In genomic region chr11:18145025-18145424, GRCh38 we compare ENCODE assay signal across 16 cellular contexts. TPM values are rescaled to one million over a fixed set of nuclear protein-coding genes. Genes with fewer than 3 reads are reported as not detected.
DNase-seq lines count a peak whose midpoint lies in the region; ATAC-seq and TF ChIP-seq lines count a peak whose summit lies in the region.
"Had no signal": no experiment of that assay in that cellular context is flagged by ENCODE, and none has a peak within 500 bp of the region (broad histone marks: within the 10 kb centered on the region; RNA-seq: fewer than 3 reads in every experiment).

No MANE protein-coding gene starts in this region.

- WGBS in smooth muscle cell (ENCODE audit: low lambda C conversion rate), result 67% methylated on average over 2 of the region's 2 CpGs

- POLR2A ChIA-PET in activated CD8-positive, alpha-beta T cell treated with anti-CD3 and anti-CD28 coated beads for 36 hours (lab: Charles Lee), result no interaction called here
- POLR2A ChIA-PET in activated CD8-positive, alpha-beta T cell treated with anti-CD3 and anti-CD28 coated beads, Interleukin-2, amount 10 ng/mL, durations not matched to agents 7 days and 5 days (lab: Charles Lee), result no interaction called here
- POLR2A ChIA-PET in OCI-LY7 (lab: Charles Lee), result no interaction called here

- H3F3A ChIP-seq in smooth muscle cell (ENCODE audit: low read depth), result no peaks in the 10 kb centered on the region

- H3K9ac ChIP-seq in smooth muscle cell (ENCODE audit: low read depth), result no peak overlapping the region

- intact Hi-C loops in activated CD8-positive, alpha-beta T cell treated with anti-CD3 and anti-CD28 coated beads for 36 hours (cut with micrococcal nuclease), result no loop called here
- intact Hi-C loops in OCI-LY7 (cut with micrococcal nuclease; ENCODE audit: unreplicated experiment), result no loop called here

- peaks cover 5% of the 10 kb centered on the region for H3K4me1 ChIP-seq in OCI-LY7 (ENCODE audit: insufficient read depth, low read length, poor library complexity, severe bottlenecking)
- no peaks in the 10 kb centered on the region for H3K4me1 ChIP-seq in smooth muscle cell (ENCODE audit: low read depth)
- H3K4me1 ChIP-seq: testis had no signal

- H3K9me2 ChIP-seq in OCI-LY7 (ENCODE audit: insufficient read depth, low read length), result no peaks in the 10 kb centered on the region

- no peak for TF ChIP-seq CTCF in activated CD8-positive, alpha-beta T cell treated with anti-CD3 and anti-CD28 coated beads for 36 hours (IDR thresholded peaks at IDR 0.05)
- TF ChIP-seq CTCF in OCI-LY7 (conservative IDR thresholded peaks at IDR 0.05; ENCODE audit: low read length) (peak; percentile 60), smooth muscle cell (IDR thresholded peaks at IDR 0.05; ENCODE audit: borderline replicate concordance, insufficient read depth, poor library complexity, severe bottlenecking) (peak; percentile 9)

- peaks cover 18% of the 10 kb centered on the region for H3K27me3 Mint-ChIP-seq in activated CD8-positive, alpha-beta T cell treated with anti-CD3 and anti-CD28 coated beads for 36 hours
- peaks cover 34% of the 10 kb centered on the region for H3K27me3 Mint-ChIP-seq in activated CD8-positive, alpha-beta T cell treated with anti-CD3 and anti-CD28 coated beads, Interleukin-2, amount 10 ng/mL, durations not matched to agents 7 days and 5 days (ENCODE audit: low read depth)

- H3K27ac ChIP-seq in OCI-LY7 (ENCODE audit: low read depth, low read length, poor library complexity, severe bottlenecking) (no peak overlapping the region), epithelial cell of prostate (peak overlapping the region; percentile 71), smooth muscle cell (ENCODE audit: low read depth) (no peak overlapping the region)
- H3K27ac ChIP-seq: testis had no signal

- CTCF ChIA-PET in activated CD8-positive, alpha-beta T cell treated with anti-CD3 and anti-CD28 coated beads for 36 hours (lab: Charles Lee), result interaction anchor here (2.0 kb wide), 1 partner anchor 30 kb away, joined by 8 read pairs; no protein-coding TSS in a partner anchor
- CTCF ChIA-PET in activated CD8-positive, alpha-beta T cell treated with anti-CD3 and anti-CD28 coated beads, Interleukin-2, amount 10 ng/mL, durations not matched to agents 7 days and 5 days (lab: Charles Lee), result interaction anchor here (1.2 to 1.4 kb wide), 2 partner anchors 30 to 39 kb away, joined by 3 to 6 read pairs; no protein-coding TSS in a partner anchor
- CTCF ChIA-PET in OCI-LY7 (lab: Charles Lee; ENCODE audit: unreplicated experiment), result no interaction called here

- no peak overlapping the region for H3K27ac Mint-ChIP-seq in activated CD8-positive, alpha-beta T cell treated with anti-CD3 and anti-CD28 coated beads for 36 hours
- H3K27ac Mint-ChIP-seq in activated CD8-positive, alpha-beta T cell treated with anti-CD3 and anti-CD28 coated beads, Interleukin-2, amount 10 ng/mL, durations not matched to agents 7 days and 5 days, result no peak overlapping the region

- DNase-seq in activated CD8-positive, alpha-beta T cell treated with anti-CD3 and anti-CD28 coated beads for 36 hours, result peak; percentile 5
- DNase-seq in activated CD8-positive, alpha-beta T cell treated with anti-CD3 and anti-CD28 coated beads, Interleukin-2, amount 10 ng/mL, durations not matched to agents 7 days and 5 days, result no peak
- DNase-seq in OCI-LY7 (ENCODE audit: low spot score), result no peak
- no peak for DNase-seq in epithelial cell of prostate (ENCODE audit: low read depth, low spot score)
- no peak for DNase-seq in smooth muscle cell (lab: John Stamatoyannopoulos, UW; ENCODE audit: unreplicated experiment)
- DNase-seq in effector CD8-positive, alpha-beta T cell (lab: John Stamatoyannopoulos, UW), result no peak
- no peak for DNase-seq in AG08396 (ENCODE audit: low spot score)
- DNase-seq: activated naive CD4-positive, alpha-beta T cell; DMS79 treated with DMSO at 0.1 percent for 48 hours; NCI-H1694; testis had no signal

- H3K27me3 ChIP-seq in smooth muscle cell (ENCODE audit: low read depth), result peaks cover 4% of the 10 kb centered on the region
- H3K27me3 ChIP-seq: testis had no signal

- no peaks in the 10 kb centered on the region for H3K36me3 ChIP-seq in OCI-LY7 (ENCODE audit: insufficient read depth, low read length)
- no peaks in the 10 kb centered on the region for H3K36me3 ChIP-seq in smooth muscle cell (ENCODE audit: low read depth)

- no peaks in the 10 kb centered on the region for H4K20me1 ChIP-seq in OCI-LY7 (ENCODE audit: insufficient read depth, low read length)
- no peaks in the 10 kb centered on the region for H4K20me1 ChIP-seq in smooth muscle cell (ENCODE audit: low read depth)

- peaks cover 5% of the 10 kb centered on the region for H3K4me1 Mint-ChIP-seq in activated CD8-positive, alpha-beta T cell treated with anti-CD3 and anti-CD28 coated beads for 36 hours (ENCODE audit: low read depth)
- H3K4me1 Mint-ChIP-seq in activated CD8-positive, alpha-beta T cell treated with anti-CD3 and anti-CD28 coated beads, Interleukin-2, amount 10 ng/mL, durations not matched to agents 7 days and 5 days (ENCODE audit: low read depth), result peaks cover 8% of the 10 kb centered on the region

- H3K9me3 Mint-ChIP-seq in activated CD8-positive, alpha-beta T cell treated with anti-CD3 and anti-CD28 coated beads for 36 hours, result no peaks in the 10 kb centered on the region
- no peaks in the 10 kb centered on the region for H3K9me3 Mint-ChIP-seq in activated CD8-positive, alpha-beta T cell treated with anti-CD3 and anti-CD28 coated beads, Interleukin-2, amount 10 ng/mL, durations not matched to agents 7 days and 5 days (ENCODE audit: insufficient read depth)

- H3K4me2 ChIP-seq in OCI-LY7 (ENCODE audit: low read length), result no peak overlapping the region
- no peak overlapping the region for H3K4me2 ChIP-seq in smooth muscle cell

- no TSS peak for BruUV-seq in OCI-LY7 (replicated peaks; lab: Mats Ljungman, UMichigan)

- H3K9me3 ChIP-seq in OCI-LY7 (ENCODE audit: low read length) (no peaks in the 10 kb centered on the region), smooth muscle cell (replicated peaks; ENCODE audit: low read depth) (no peaks in the 10 kb centered on the region)
- H3K9me3 ChIP-seq: testis had no signal

- H3K4me3 ChIP-seq in OCI-LY7 (ENCODE audit: low read depth, low read length, poor library complexity, severe bottlenecking) (no peak overlapping the region), smooth muscle cell (no peak overlapping the region)
- H3K4me3 ChIP-seq: testis had no signal

- ATAC-seq in activated CD8-positive, alpha-beta T cell treated with anti-CD3 and anti-CD28 coated beads for 36 hours, result no peak
- ATAC-seq in activated CD8-positive, alpha-beta T cell treated with anti-CD3 and anti-CD28 coated beads, Interleukin-2, amount 10 ng/mL, durations not matched to agents 7 days and 5 days, result no peak
- ATAC-seq in HG03097 (IDR thresholded peaks at IDR 0.05; ENCODE audit: low FRiP score, unreplicated experiment), result no peak

- no peak overlapping the region for H3K4me3 Mint-ChIP-seq in activated CD8-positive, alpha-beta T cell treated with anti-CD3 and anti-CD28 coated beads for 36 hours
- H3K4me3 Mint-ChIP-seq in activated CD8-positive, alpha-beta T cell treated with anti-CD3 and anti-CD28 coated beads, Interleukin-2, amount 10 ng/mL, durations not matched to agents 7 days and 5 days, result no peak overlapping the region

- H2AFZ ChIP-seq in OCI-LY7 (ENCODE audit: low read length) (no peak overlapping the region), smooth muscle cell (ENCODE audit: low read depth) (no peak overlapping the region)

- H3K79me2 ChIP-seq in OCI-LY7 (ENCODE audit: insufficient read depth, low read depth, low read length), result no peaks in the 10 kb centered on the region
- no peaks in the 10 kb centered on the region for H3K79me2 ChIP-seq in smooth muscle cell (ENCODE audit: low read depth)

- H3K36me3 Mint-ChIP-seq in activated CD8-positive, alpha-beta T cell treated with anti-CD3 and anti-CD28 coated beads for 36 hours (ENCODE audit: low read depth), result no peaks in the 10 kb centered on the region
- no peaks in the 10 kb centered on the region for H3K36me3 Mint-ChIP-seq in activated CD8-positive, alpha-beta T cell treated with anti-CD3 and anti-CD28 coated beads, Interleukin-2, amount 10 ng/mL, durations not matched to agents 7 days and 5 days (ENCODE audit: low read depth)

RNA-seq across cellular contexts. Expression of gene MRGPRX3, which starts 12.7 kb away (rescaled TPM):
- not detected for total RNA-seq in activated CD8-positive, alpha-beta T cell treated with anti-CD3 and anti-CD28 coated beads for 36 hours
- not detected for total RNA-seq in activated CD8-positive, alpha-beta T cell treated with anti-CD3 and anti-CD28 coated beads, Interleukin-2, amount 10 ng/mL, durations not matched to agents 7 days and 5 days
- total RNA-seq in OCI-LY7 (2014; rRNA removed; shearing (Covaris generic)), result not detected in 2 replicates
- total RNA-seq in OCI-LY7 (2022), result not detected in 2 replicates
- total RNA-seq in smooth muscle cell, result not detected in 2 replicates
- not detected in 2 replicates for polyA plus RNA-seq in smooth muscle cell
- total RNA-seq: bronchial epithelial cell, endothelial cell of umbilical vein, pulmonary artery endothelial cell, testis had no signal
- polyA plus RNA-seq: endothelial cell of umbilical vein had no signal

RNA-seq across cellular contexts. Expression of gene MRGPRX4, which starts 27.6 kb away (rescaled TPM):
- total RNA-seq in activated CD8-positive, alpha-beta T cell treated with anti-CD3 and anti-CD28 coated beads for 36 hours, result not detected
- not detected for total RNA-seq in activated CD8-positive, alpha-beta T cell treated with anti-CD3 and anti-CD28 coated beads, Interleukin-2, amount 10 ng/mL, durations not matched to agents 7 days and 5 days
- not detected in 2 replicates for total RNA-seq in OCI-LY7 (2014; rRNA removed; shearing (Covaris generic))
- total RNA-seq in OCI-LY7 (2022) (not detected in 2 replicates), smooth muscle cell (not detected in 2 replicates)
- polyA plus RNA-seq in smooth muscle cell, result not detected in 2 replicates
- total RNA-seq: bronchial epithelial cell, endothelial cell of umbilical vein, mucosa of gallbladder, pulmonary artery endothelial cell, testis had no signal
- polyA plus RNA-seq: endothelial cell of umbilical vein had no signal

RNA-seq across cellular contexts. Expression of gene SAAL1, which starts 39.1 kb away (rescaled TPM):
- 10 to 100 TPM; 38.1 to 39.9 TPM for total RNA-seq in activated CD8-positive, alpha-beta T cell treated with anti-CD3 and anti-CD28 coated beads for 36 hours
- 10 to 100 TPM; 31.4 to 32.2 TPM for total RNA-seq in activated CD8-positive, alpha-beta T cell treated with anti-CD3 and anti-CD28 coated beads, Interleukin-2, amount 10 ng/mL, durations not matched to agents 7 days and 5 days
- total RNA-seq in OCI-LY7 (2014; rRNA removed; shearing (Covaris generic)), result 32.2 and 40.0 TPM in 2 replicates
- total RNA-seq in OCI-LY7 (2022), result 46.4 and 52.3 TPM in 2 replicates
- total RNA-seq in smooth muscle cell, result 20.0 and 22.2 TPM in 2 replicates
- 19.4 and 19.9 TPM in 2 replicates for polyA plus RNA-seq in smooth muscle cell
